ENCODE assay signal across 8 cellular contexts in genomic region chr10:75407716-75408511, GRCh38. TPM values are rescaled to one million over a fixed set of nuclear protein-coding genes. Genes with fewer than 3 reads are reported as not detected.
DNase-seq lines count a peak whose midpoint lies in the region; ATAC-seq and TF ChIP-seq lines count a peak whose summit lies in the region.

No MANE protein-coding gene starts in this region.

- peaks cover 11% of the 10 kb centered on the region for H3K4me1 Mint-ChIP-seq in T-helper 17 cell

- H3K9me3 ChIP-seq in T-helper 17 cell (ENCODE audit: control insufficient read depth, low read length, poor library complexity, severe bottlenecking) = no peaks in the 10 kb centered on the region
- no peaks in the 10 kb centered on the region for H3K9me3 ChIP-seq in gastroesophageal sphincter
- H3K9me3 ChIP-seq in trophoblast cell (ENCODE audit: insufficient read depth, low read depth, low read length) = no peaks in the 10 kb centered on the region

- ATAC-seq in T-helper 17 cell (no peak), gastroesophageal sphincter (peak; percentile 10), GM18517 (IDR thresholded peaks at IDR 0.05; ENCODE audit: unreplicated experiment) (no peak), HG03135 (IDR thresholded peaks at IDR 0.05; ENCODE audit: unreplicated experiment) (no peak)

- H3K79me2 ChIP-seq in trophoblast cell (ENCODE audit: control insufficient read depth, insufficient read depth, low read length, poor library complexity) = no peaks in the 10 kb centered on the region

- peak overlapping the region; percentile 8 for H2AFZ ChIP-seq in trophoblast cell (ENCODE audit: insufficient read depth, low read length, poor library complexity)

- peaks cover 76% of the 10 kb centered on the region for H3K27me3 Mint-ChIP-seq in T-helper 17 cell

- H4K8ac ChIP-seq in trophoblast cell (ENCODE audit: low read depth, low read length) = peak overlapping the region; percentile 67

- H3K23ac ChIP-seq in trophoblast cell (ENCODE audit: low read length) = no peak overlapping the region

- peak overlapping the region; percentile 73 for H2BK12ac ChIP-seq in trophoblast cell (ENCODE audit: low read length)

- H4K91ac ChIP-seq in trophoblast cell (ENCODE audit: low read depth, low read length) = peak overlapping the region; percentile 27

- WGBS in gastroesophageal sphincter (ENCODE audit: low coverage in 1 of 2), 2 donors = 0 to 65% methylated on average over 7 to 18 of the region's 68 CpGs
- no CpG with 5 or more reads among the region's 68 CpGs for WGBS in trophoblast cell (ENCODE audit: extremely low coverage, insufficient coverage, insufficient read length)

- no peak for TF ChIP-seq EP300 in gastroesophageal sphincter (IDR thresholded peaks at IDR 0.05)

- H2AK5ac ChIP-seq in trophoblast cell (ENCODE audit: low read length) = no peak overlapping the region

- no peak overlapping the region for H3K27ac Mint-ChIP-seq in T-helper 17 cell

- H3K79me1 ChIP-seq in trophoblast cell (ENCODE audit: low read length) = peaks cover 16% of the 10 kb centered on the region

- H3K4me1 ChIP-seq in gastroesophageal sphincter (peaks cover 0 to 57% (median 4%) of the 10 kb centered on the region in 3 donors), trophoblast cell (ENCODE audit: control insufficient read depth in 1 of 2, insufficient read depth in 2 of 2, low read length in 2 of 2) (peaks cover 11 to 39% of the 10 kb centered on the region in 2 experiments)

- peak overlapping the region; percentile 71 to 100 for H3K4me3 ChIP-seq in gastroesophageal sphincter
- peak overlapping the region; percentile 48 for H3K4me3 ChIP-seq in trophoblast cell (ENCODE audit: low read depth, low read length)

- H3K4ac ChIP-seq in trophoblast cell (ENCODE audit: low read depth, low read length) = no peak overlapping the region

- no peak overlapping the region for H3K9ac ChIP-seq in trophoblast cell (ENCODE audit: low read length)

- TF ChIP-seq CTCF in gastroesophageal sphincter (IDR thresholded peaks at IDR 0.05) = peak in 3 of 4 experiments; percentile 10 to 44 (median 30)

- DNase-seq in ELF-1 (ENCODE audit: low read depth, low spot score) (peak; percentile 61), T-helper 17 cell (no peak), trophoblast cell (no peak), RKO (ENCODE audit: low spot score) (no peak)
- DNase-seq in stimulated activated CD4-positive, alpha-beta T cell treated with anti-CD3 and anti-CD28 coated beads, Interleukin-1b, Interleukin-23, amount 100 ng/mL, for 48 hours = no peak

- peak overlapping the region; percentile 12 for H4K12ac ChIP-seq in trophoblast cell (ENCODE audit: low read depth, low read length)

- no peak for TF ChIP-seq POLR2A in gastroesophageal sphincter (IDR thresholded peaks at IDR 0.05)

- peak overlapping the region; percentile 84 for H3K4me3 Mint-ChIP-seq in T-helper 17 cell

- H2BK5ac ChIP-seq in trophoblast cell (ENCODE audit: low read depth, low read length, poor library complexity) = no peak overlapping the region

- no peaks in the 10 kb centered on the region for H3K27me3 ChIP-seq in gastroesophageal sphincter
- H3K27me3 ChIP-seq in trophoblast cell (ENCODE audit: insufficient read depth, low read length) = peaks cover 44% of the 10 kb centered on the region

- H3K36me3 ChIP-seq in gastroesophageal sphincter (no peaks in the 10 kb centered on the region), trophoblast cell (ENCODE audit: control insufficient read depth in 1 of 2, insufficient read depth in 2 of 2, low read length in 2 of 2) (no peaks in the 10 kb centered on the region)

- H2BK120ac ChIP-seq in trophoblast cell (ENCODE audit: insufficient read depth, low read length, poor library complexity) = no peak overlapping the region

- no peak overlapping the region for H3K14ac ChIP-seq in trophoblast cell (ENCODE audit: low read length)

- H3K18ac ChIP-seq in trophoblast cell (ENCODE audit: low read length) = peak overlapping the region; percentile 84

- peak overlapping the region; percentile 71 for H3K4me2 ChIP-seq in trophoblast cell (ENCODE audit: low read length)

- H3K36me3 Mint-ChIP-seq in T-helper 17 cell (ENCODE audit: low read depth) = peaks cover 15% of the 10 kb centered on the region

- peak overlapping the region; percentile 62 to 100 (median 100) for H3K27ac ChIP-seq in gastroesophageal sphincter
- H3K27ac ChIP-seq in trophoblast cell (ENCODE audit: low read depth, low read length) = no peak overlapping the region

RNA-seq across cellular contexts. Expression of gene ZNF503, which starts 6.3 kb away (rescaled TPM):
- total RNA-seq in T-helper 17 cell (under 1 TPM; 0.12 to 0.50 TPM), gastroesophageal sphincter (10 to 100 TPM; 27.3 to 83.7 (median 43.4) TPM)
- polyA plus RNA-seq in trophoblast cell (2013) = 19.1 and 20.1 TPM in 2 replicates

RNA-seq across cellular contexts. Expression of gene LRMDA, which starts 23.5 kb away (rescaled TPM):
- not detected for total RNA-seq in T-helper 17 cell
- 10 to 100 TPM in 1 of 4 donors, 1 to 10 TPM in 3; 7.3 to 20.1 (median 8.4) TPM for total RNA-seq in gastroesophageal sphincter
- 3.3 and 3.7 TPM in 2 replicates for polyA plus RNA-seq in trophoblast cell (2013)

Comparison
In these comparisons a context has a peak if more than half of its experiments do, and no peak if none do; other contexts are left out.
1. RNA of gene ZNF503, which starts 6.3 kb away (total RNA-seq): 27.3 to 83.7 TPM in gastroesophageal sphincter; 0.12 to 0.50 TPM in T-helper 17 cell; every median in the first group is over 10 times any median in the second.
2. RNA of gene LRMDA, which starts 23.5 kb away (total RNA-seq): 7.3 to 20.1 TPM in gastroesophageal sphincter; not detected in T-helper 17 cell; every median in the first group is over 4 times any median in the second.